25 cellular contexts compared by ENCODE assay signal in genomic region chr22:46145361-46145851, GRCh38.
"Had no signal": no experiment of that assay in that cellular context is flagged by ENCODE, and none has a peak within 500 bp of the region (broad histone marks: within the 10 kb centered on the region; RNA-seq: fewer than 3 reads in every experiment).

No MANE protein-coding gene starts in this region.

- FAIRE-seq: TTC549 had no signal

- H3K36me3 ChIP-seq: adrenal gland, MG63 had no signal

- H3K4me3 ChIP-seq: adrenal gland, MG63, PC-9, SK-N-MC had no signal

- DNase-seq: activated CD4-positive, alpha-beta T cell treated with anti-CD3 and anti-CD28 coated beads, Interleukin-2, amount 50 U/mL, for 1 hour; activated CD4-positive, CD25-positive, alpha-beta regulatory T cell; activated CD8-positive, alpha-beta memory T cell treated with anti-CD3 and anti-CD28 coated beads, Interleukin-2, amount 50 U/mL, for 4 hours; activated CD8-positive, alpha-beta T cell treated with anti-CD3 and anti-CD28 coated beads for 36 hours; activated gamma-delta T cell treated with Interleukin-2 at 50 U/mL for 16 hours; activated naive CD4-positive, alpha-beta T cell treated with anti-CD3 and anti-CD28 coated beads, Interleukin-2, amount 50 U/mL, for 16 hours; activated naive CD8-positive, alpha-beta T cell treated with anti-CD3 and anti-CD28 coated beads, Interleukin-2, amount 10 ng/mL, durations not matched to agents 7 days and 5 days; activated T-cell treated with anti-CD3 and anti-CD28 coated beads, Interleukin-2, amount 50 U/mL, for 72 hours; anterior cingulate cortex; caudate nucleus; MG63; NCI-H1105; NCI-H1436; NCI-H1694 treated with DMSO at 0.1 percent for 48 hours; NCI-H2029 treated with DMSO at 0.1 percent for 48 hours; NCI-H510A treated with DMSO at 0.1 percent for 48 hours; NCI-H69; PC-9; T-cell; T-helper 2 cell; T1000 had no signal

- H3K27ac ChIP-seq: adrenal gland, PC-9, SK-N-MC, VCaP had no signal

- ATAC-seq: activated CD8-positive, alpha-beta T cell treated with anti-CD3 and anti-CD28 coated beads for 36 hours; activated T-cell treated with anti-CD3 and anti-CD28 coated beads, Interleukin-2, amount 50 U/mL, for 72 hours; T-cell had no signal

- H3K9me3 ChIP-seq: adrenal gland, MG63 had no signal

- H3K4me2 ChIP-seq: PC-9 had no signal

- H2AFZ ChIP-seq: PC-9 had no signal

- H3K27me3 ChIP-seq: adrenal gland had no signal
